1 cellular context compared by ENCODE assay signal in genomic region chr14:96195441-96196081, GRCh38.
TF ChIP-seq lines count a peak whose summit lies in the region.

No MANE protein-coding gene starts in this region.

TF ChIP-seq in HepG2, 621 proteins besides CTCF, POLR2A, EP300 and RAD21 (continued from another document):
- TF ChIP-seq ZNF567 (CRISPR knock-in tag; IDR thresholded peaks at IDR 0.05; ENCODE audit: borderline replicate concordance) (no peak), DNMT3B (CRISPR knock-in tag; conservative IDR thresholded peaks at IDR 0.05) (no peak), NCOA1 (CRISPR knock-in tag; IDR thresholded peaks at IDR 0.05) (no peak), SOX5 (CRISPR knock-in tag; IDR thresholded peaks at IDR 0.05; ENCODE audit: borderline replicate concordance) (peak; percentile 74; the same call in 1 of the 2 replicates), ATF3 (CRISPR knock-in tag; IDR thresholded peaks at IDR 0.05) (no peak), TRIM22 (IDR thresholded peaks at IDR 0.05) (no peak), MIXL1 (CRISPR knock-in tag; IDR thresholded peaks at IDR 0.05) (no peak), CAMTA2 (CRISPR knock-in tag; IDR thresholded peaks at IDR 0.05; ENCODE audit: borderline replicate concordance) (no peak), MLX (CRISPR knock-in tag; IDR thresholded peaks at IDR 0.05) (no peak), SOX6 (IDR thresholded peaks at IDR 0.05) (no peak), SOX6 (CRISPR knock-in tag; IDR thresholded peaks at IDR 0.05) (peak; percentile 82), ZNF432 (CRISPR knock-in tag; IDR thresholded peaks at IDR 0.05; ENCODE audit: borderline replicate concordance) (peak; percentile 94), HDAC2 (CRISPR knock-in tag; IDR thresholded peaks at IDR 0.05) (peak; percentile 20; the same call in 1 of the 2 replicates), BHLHE40 (IDR thresholded peaks at IDR 0.05; ENCODE audit: low read length) (no peak), NONO (IDR thresholded peaks at IDR 0.05) (no peak), NONO (CRISPR knock-in tag; conservative IDR thresholded peaks at IDR 0.05) (no peak), MEF2D (CRISPR knock-in tag; IDR thresholded peaks at IDR 0.05) (no peak), HBP1 (CRISPR knock-in tag; IDR thresholded peaks at IDR 0.05; ENCODE audit: low read depth) (no peak), ZNF451 (CRISPR knock-in tag; IDR thresholded peaks at IDR 0.05) (no peak), SMARCC2 (IDR thresholded peaks at IDR 0.05) (no peak), ARNTL (CRISPR knock-in tag; IDR thresholded peaks at IDR 0.05) (no peak), HNRNPK (IDR thresholded peaks at IDR 0.05; ENCODE audit: low read depth, low read length, poor library complexity, severe bottlenecking) (no peak), TFAP4 (IDR thresholded peaks at IDR 0.05; ENCODE audit: borderline replicate concordance, low read depth) (no peak), LCORL (IDR thresholded peaks at IDR 0.05) (no peak), LCORL (CRISPR knock-in tag; IDR thresholded peaks at IDR 0.05) (peak; percentile 31; the same call in 1 of the 2 replicates), ZNF18 (CRISPR knock-in tag; IDR thresholded peaks at IDR 0.05; ENCODE audit: insufficient replicate concordance) (no peak), SMAD3 (CRISPR knock-in tag; IDR thresholded peaks at IDR 0.05) (no peak), CHCHD3 (CRISPR knock-in tag; IDR thresholded peaks at IDR 0.05) (no peak), SMAD1 (CRISPR knock-in tag; IDR thresholded peaks at IDR 0.05; ENCODE audit: borderline replicate concordance, low read depth) (no peak), ZNF562 (CRISPR knock-in tag; IDR thresholded peaks at IDR 0.05; ENCODE audit: borderline replicate concordance) (no peak), TIGD3 (CRISPR knock-in tag; IDR thresholded peaks at IDR 0.05; ENCODE audit: borderline replicate concordance) (no peak), ZNF629 (CRISPR knock-in tag; conservative IDR thresholded peaks at IDR 0.05) (no peak), FOXK1 (CRISPR knock-in tag; IDR thresholded peaks at IDR 0.05; ENCODE audit: borderline replicate concordance, low read depth) (no peak), KLF11 (CRISPR knock-in tag; IDR thresholded peaks at IDR 0.05) (no peak), GATAD2A (CRISPR knock-in tag; IDR thresholded peaks at IDR 0.05) (no peak), ZNF225 (CRISPR knock-in tag; IDR thresholded peaks at IDR 0.05) (no peak), FOXC1 (CRISPR knock-in tag; IDR thresholded peaks at IDR 0.05; ENCODE audit: borderline replicate concordance) (no peak), ZNF121 (CRISPR knock-in tag; IDR thresholded peaks at IDR 0.05) (0 out of 2 replicates have a peak, but pooled peaks have one; percentile 1), ZSCAN22 (CRISPR knock-in tag; IDR thresholded peaks at IDR 0.05) (no peak), HIVEP1 (CRISPR knock-in tag; IDR thresholded peaks at IDR 0.05) (no peak), ZNF564 (CRISPR knock-in tag; IDR thresholded peaks at IDR 0.05) (no peak), IKZF5 (CRISPR knock-in tag; IDR thresholded peaks at IDR 0.05) (no peak), TEF (CRISPR knock-in tag; IDR thresholded peaks at IDR 0.05) (no peak), NCOR1 (IDR thresholded peaks at IDR 0.05; ENCODE audit: borderline replicate concordance, low read length) (no peak), ZNF770 (CRISPR knock-in tag; IDR thresholded peaks at IDR 0.05) (no peak), ZNF615 (CRISPR knock-in tag; IDR thresholded peaks at IDR 0.05; ENCODE audit: borderline replicate concordance) (no peak), ZNF331 (CRISPR knock-in tag; IDR thresholded peaks at IDR 0.05) (no peak), ZBTB34 (CRISPR knock-in tag; IDR thresholded peaks at IDR 0.05) (no peak), BRCA1 (CRISPR knock-in tag; IDR thresholded peaks at IDR 0.05) (no peak), GFI1 (CRISPR knock-in tag; IDR thresholded peaks at IDR 0.05; ENCODE audit: borderline replicate concordance) (no peak)
